ENCODE assay signal across 1 cellular context in genomic region chr9:96418920-96419690, GRCh38.
TF ChIP-seq lines count a peak whose summit lies in the region.

No MANE protein-coding gene starts in this region.

TF ChIP-seq in HepG2, 621 proteins besides CTCF, POLR2A, EP300 and RAD21 (continued from another document):
- no peak for TF ChIP-seq LRRFIP1 (CRISPR knock-in tag; conservative IDR thresholded peaks at IDR 0.05)
- TF ChIP-seq ZNF503 (CRISPR knock-in tag; IDR thresholded peaks at IDR 0.05), result no peak; the same call in 1 of the 2 replicates
- peak; percentile 12 for TF ChIP-seq TBL1XR1 (IDR thresholded peaks at IDR 0.05; ENCODE audit: borderline replicate concordance, low read length, partially characterized antibody)
- 0 out of 2 replicates have a peak, but pooled peaks have one; percentile 53 for TF ChIP-seq TSC22D2 (CRISPR knock-in tag; IDR thresholded peaks at IDR 0.05; ENCODE audit: borderline replicate concordance)
- TF ChIP-seq SNAPC5 (CRISPR knock-in tag; IDR thresholded peaks at IDR 0.05; ENCODE audit: borderline replicate concordance), result no peak
- peak; percentile 66 for TF ChIP-seq POLR2AphosphoS5 (IDR thresholded peaks at IDR 0.05; ENCODE audit: low read depth, low read length)
- TF ChIP-seq PHF20 (CRISPR knock-in tag; IDR thresholded peaks at IDR 0.05), result 0 out of 2 replicates have a peak, but pooled peaks have one; percentile 24
- peak; percentile 24; the same call in 1 of the 2 replicates for TF ChIP-seq MXD3 (CRISPR knock-in tag; IDR thresholded peaks at IDR 0.05)
- TF ChIP-seq ETV6 (CRISPR knock-in tag; conservative IDR thresholded peaks at IDR 0.05), result peak; percentile 50
- TF ChIP-seq REST (IDR thresholded peaks at IDR 0.05; ENCODE audit: borderline replicate concordance in 1 of 2, low read depth in 1 of 2, low read length in 2 of 2), result 0 out of 4 replicates have a peak, but pooled peaks of 1 of the 2 experiments have one; percentile 36
- TF ChIP-seq CC2D1A (CRISPR knock-in tag; IDR thresholded peaks at IDR 0.05), result no peak
- no peak for TF ChIP-seq ZNF557 (CRISPR knock-in tag; IDR thresholded peaks at IDR 0.05)
- TF ChIP-seq SNAPC4 (CRISPR knock-in tag; IDR thresholded peaks at IDR 0.05), result no peak
- TF ChIP-seq ZFP91 (CRISPR knock-in tag; IDR thresholded peaks at IDR 0.05; ENCODE audit: borderline replicate concordance), result peak; percentile 77; the same call in 1 of the 2 replicates
- no peak for TF ChIP-seq CBX2 (IDR thresholded peaks at IDR 0.05; ENCODE audit: low read depth, low read length)
- TF ChIP-seq CBX2 (CRISPR knock-in tag; IDR thresholded peaks at IDR 0.05; ENCODE audit: low read depth), result no peak
- peak in 1 of 2 experiments; percentile 23; a peak in 1 of 4 replicates for TF ChIP-seq KLF16 (CRISPR knock-in tag; IDR thresholded peaks at IDR 0.05)
- no peak for TF ChIP-seq ONECUT2 (CRISPR knock-in tag; IDR thresholded peaks at IDR 0.05)
- 0 out of 2 replicates have a peak, but pooled peaks have one; percentile 25 for TF ChIP-seq ARNTL (CRISPR knock-in tag; IDR thresholded peaks at IDR 0.05)
- no peak for TF ChIP-seq ZNF441 (CRISPR knock-in tag; IDR thresholded peaks at IDR 0.05; ENCODE audit: borderline replicate concordance)
- no peak for TF ChIP-seq ZSCAN30 (CRISPR knock-in tag; IDR thresholded peaks at IDR 0.05)
- TF ChIP-seq ZFY (CRISPR knock-in tag; IDR thresholded peaks at IDR 0.05), result peak; percentile 70
- TF ChIP-seq GABPA (IDR thresholded peaks at IDR 0.05; ENCODE audit: low read depth, low read length), result no peak
- 0 out of 2 replicates have a peak, but pooled peaks have one; percentile 12 for TF ChIP-seq GABPA (CRISPR knock-in tag; IDR thresholded peaks at IDR 0.05; ENCODE audit: low read depth)
- no peak for TF ChIP-seq SRSF9 (IDR thresholded peaks at IDR 0.05; ENCODE audit: borderline replicate concordance, insufficient read depth, low read depth, low read length, poor library complexity, severe bottlenecking)
- peak; percentile 80 for TF ChIP-seq PATZ1 (CRISPR knock-in tag; IDR thresholded peaks at IDR 0.05)
- no peak; the same call in 1 of the 2 replicates for TF ChIP-seq HOXD1 (CRISPR knock-in tag; IDR thresholded peaks at IDR 0.05)
- TF ChIP-seq TEAD2 (CRISPR knock-in tag; IDR thresholded peaks at IDR 0.05), result no peak
- no peak for TF ChIP-seq ZNF33B (CRISPR knock-in tag; IDR thresholded peaks at IDR 0.05)
